ENCODE assay signal across 8 cellular contexts in genomic region chr1:151458936-151459330, GRCh38. TPM values are rescaled to one million over a fixed set of nuclear protein-coding genes. Genes with fewer than 3 reads are reported as not detected.
A peak's percentile ranks its signal among the peaks of the same experiment; 100 is the strongest.
DNase-seq lines count a peak whose midpoint lies in the region; ATAC-seq, FAIRE-seq and TF ChIP-seq lines count a peak whose summit lies in the region.

No MANE protein-coding gene starts in this region.

- peak overlapping the region; percentile 41 to 94 (median 48) for H3K4me3 ChIP-seq in endothelial cell of umbilical vein (replicated peaks in 1 of 3; ENCODE audit: insufficient read depth in 1 of 3, low read depth in 1 of 3, low read length in 3 of 3)
- H3K4me3 ChIP-seq in mucosa of descending colon, result peak overlapping the region; percentile 61

- peak; percentile 41 for TF ChIP-seq POLR2A in endothelial cell of umbilical vein (IDR thresholded peaks at IDR 0.05; ENCODE audit: low read depth, low read length)

- no peaks in the 10 kb centered on the region for H3K36me3 ChIP-seq in endothelial cell of umbilical vein (ENCODE audit: control insufficient read depth in 2 of 2, extremely low read depth in 1 of 2, insufficient read depth in 2 of 2, low read length in 2 of 2)
- no peaks in the 10 kb centered on the region for H3K36me3 ChIP-seq in mucosa of descending colon (ENCODE audit: low read depth)

- H3K4me2 ChIP-seq in endothelial cell of umbilical vein (ENCODE audit: insufficient read depth, low read length), result no peak overlapping the region

- peak overlapping the region; percentile 73 for H3K9ac ChIP-seq in endothelial cell of umbilical vein (replicated peaks; ENCODE audit: extremely low read depth, insufficient read depth, low read length)

- ATAC-seq in HG02970 (IDR thresholded peaks at IDR 0.05; ENCODE audit: low FRiP score, unreplicated experiment) (peak; percentile 31), mucosa of descending colon (peak; percentile 70)
- ATAC-seq in stimulated activated naive CD8-positive, alpha-beta T cell treated with anti-CD3 and anti-CD28 coated beads, Interleukin-15, Interleukin-2, amounts not matched to agents 100 U/mL and 50 U/mL, for 24 hours, result peak; percentile 65

- no peak overlapping the region for H2AFZ ChIP-seq in endothelial cell of umbilical vein (ENCODE audit: low read depth, low read length)

- TF ChIP-seq CTCF in endothelial cell of umbilical vein (IDR thresholded peaks at IDR 0.05; ENCODE audit: extremely low read depth in 1 of 2, insufficient read depth in 1 of 2, low read depth in 1 of 2, low read length in 2 of 2) (no peak), mucosa of descending colon (IDR thresholded peaks at IDR 0.05) (no peak)

- peak; percentile 72 to 83 (median 82) for DNase-seq in NCI-H1417 (lab: John Stamatoyannopoulos, UW)
- DNase-seq in NCI-H1417 treated with DMSO at 0.1 percent for 48 hours (lab: John Stamatoyannopoulos, UW), result no peak
- DNase-seq in NCI-H526 (lab: John Stamatoyannopoulos, UW), result peak; percentile 60 to 95
- DNase-seq in activated CD8-positive, alpha-beta memory T cell treated with anti-CD3 and anti-CD28 coated beads, Interleukin-2, amount 50 U/mL, for 4 hours, result peak; percentile 58
- peak; percentile 35 for DNase-seq in endothelial cell of umbilical vein (ENCODE audit: low read depth, low spot score)
- DNase-seq in mucosa of descending colon, result peak; percentile 66 to 82 (median 77)
- peak; percentile 63 for DNase-seq in stimulated activated naive CD8-positive, alpha-beta T cell treated with anti-CD3 and anti-CD28 coated beads, Interleukin-15, Interleukin-2, amounts not matched to agents 100 U/mL and 50 U/mL, for 24 hours

- H3K27ac ChIP-seq in endothelial cell of umbilical vein (ENCODE audit: insufficient read depth, low read depth, low read length), result peak overlapping the region; percentile 57

- H3K4me1 ChIP-seq in endothelial cell of umbilical vein (ENCODE audit: control insufficient read depth, extremely low read depth, insufficient read depth, low read length) (peaks cover 9% of the 10 kb centered on the region), mucosa of descending colon (ENCODE audit: low read depth) (peaks cover 6% of the 10 kb centered on the region)

- peaks cover 4 to 10% of the 10 kb centered on the region in 2 experiments for H3K27me3 ChIP-seq in endothelial cell of umbilical vein (ENCODE audit: control insufficient read depth in 2 of 2, insufficient read depth in 2 of 2, low read length in 2 of 2)

- CTCF ChIA-PET in endothelial cell of umbilical vein (lab: Charles Lee), result interaction anchor here (0.6 kb wide), 1 partner anchor 14 kb away, joined by 4 read pairs; no protein-coding TSS in a partner anchor

- no peaks in the 10 kb centered on the region for H3K9me1 ChIP-seq in endothelial cell of umbilical vein (replicated peaks; ENCODE audit: control insufficient read depth, extremely low read depth, insufficient read depth, low read length)

- no peaks in the 10 kb centered on the region for H3K9me3 ChIP-seq in endothelial cell of umbilical vein (replicated peaks; ENCODE audit: control insufficient read depth, insufficient read depth, low read length)
- no peaks in the 10 kb centered on the region for H3K9me3 ChIP-seq in mucosa of descending colon

- no peak for FAIRE-seq in endothelial cell of umbilical vein (lab: Jason Lieb, UNC)

- dilution Hi-C loops in endothelial cell of umbilical vein (cut with MboI; ENCODE audit: extremely low pct_ligation_motif_present, low sequenced_read_pairs), result no loop called here

- no peaks in the 10 kb centered on the region for H4K20me1 ChIP-seq in endothelial cell of umbilical vein (replicated peaks; ENCODE audit: control insufficient read depth, extremely low read depth, insufficient read depth, low read length)

- POLR2A ChIA-PET in endothelial cell of umbilical vein (lab: Charles Lee), result interaction anchor here (0.7 to 1.6 kb wide), 6 partner anchors 14 to 89 kb away, joined by 3 to 8 read pairs (median 4); partner anchors contain the start of gene CGN

- H3K79me2 ChIP-seq in endothelial cell of umbilical vein (ENCODE audit: control insufficient read depth, insufficient read depth, low read length), result peaks cover 42% of the 10 kb centered on the region

- BruUV-seq in endothelial cell of umbilical vein (replicated peaks; lab: Mats Ljungman, UMichigan), result no TSS peak

- intact Hi-C loops in endothelial cell of umbilical vein (cut with micrococcal nuclease) (loop anchor here (1.0 to 5.0 kb wide), 4 partner anchors 14 to 153 kb away; partner anchors contain the start of genes CGN, SNX27 and TUFT1), mucosa of descending colon (cut with DNase I, micrococcal nuclease) (no loop called here)

TF ChIP-seq in endothelial cell of umbilical vein, 7 proteins besides CTCF, POLR2A, EP300 and RAD21:
- TF ChIP-seq JUN (IDR thresholded peaks at IDR 0.05; ENCODE audit: borderline replicate concordance, insufficient read depth, insufficient read length, low read depth), result no peak
- no peak for TF ChIP-seq MYC (IDR thresholded peaks at IDR 0.05; ENCODE audit: low read depth, low read length)
- no peak for TF ChIP-seq EZH2 (IDR thresholded peaks at IDR 0.05; ENCODE audit: borderline replicate concordance, low read depth, low read length, severe bottlenecking)
- TF ChIP-seq FOS (IDR thresholded peaks at IDR 0.05; ENCODE audit: borderline replicate concordance, insufficient read depth, low read length), result no peak
- TF ChIP-seq GATA2 (IDR thresholded peaks at IDR 0.05; ENCODE audit: insufficient read depth, insufficient read length, low read depth, low read length), result no peak
- TF ChIP-seq POLR2AphosphoS5 (IDR thresholded peaks at IDR 0.05; ENCODE audit: insufficient read depth, low read depth, low read length), result no peak
- no peak for TF ChIP-seq MAX (IDR thresholded peaks at IDR 0.05; ENCODE audit: insufficient read depth, insufficient read length)

RNA-seq across cellular contexts. Expression of gene POGZ, which starts 0.4 kb away (rescaled TPM):
- 91.2 and 96.7 TPM in 2 replicates for total RNA-seq in endothelial cell of umbilical vein
- 49.2 and 50.7 TPM in 2 replicates for polyA plus RNA-seq in endothelial cell of umbilical vein
- polyA plus RNA-seq in endothelial cell of umbilical vein (2011; cell fraction: cytosol; rRNA removed), result 28.7 and 29.6 TPM in 2 replicates
- 183 and 193 TPM in 2 replicates for polyA plus RNA-seq in endothelial cell of umbilical vein (2011; cell fraction: nucleus; rRNA removed)
- polyA plus RNA-seq in endothelial cell of umbilical vein (2012), result 28.9 and 34.0 TPM in 2 replicates
- polyA minus RNA-seq in endothelial cell of umbilical vein, result 183 and 203 TPM in 2 replicates
- 43.1 TPM for polyA minus RNA-seq in endothelial cell of umbilical vein (2011; cell fraction: cytosol; rRNA and poly(A)+ RNA removed)
- polyA minus RNA-seq in endothelial cell of umbilical vein (2011; cell fraction: nucleus; rRNA and poly(A)+ RNA removed), result 138 and 188 TPM in 2 replicates
- total RNA-seq in mucosa of descending colon, result 100 to 1,000 TPM in 1 of 3 donors, 10 to 100 TPM in 2; 60.4 to 106 (median 77.7) TPM

RNA-seq across cellular contexts. Expression of gene CGN, which starts 52.3 kb away (rescaled TPM):
- total RNA-seq in endothelial cell of umbilical vein (0.73 and 1.2 TPM in 2 replicates), mucosa of descending colon (100 to 1,000 TPM; 125 to 247 (median 187) TPM)
- polyA plus RNA-seq in endothelial cell of umbilical vein, result 0.32 and 0.37 TPM in 2 replicates
- polyA plus RNA-seq in endothelial cell of umbilical vein (2011; cell fraction: cytosol; rRNA removed), result 0.18 and 0.22 TPM in 2 replicates
- polyA plus RNA-seq in endothelial cell of umbilical vein (2011; cell fraction: nucleus; rRNA removed), result 1.8 and 2.8 TPM in 2 replicates
- 0.07 and 0.70 TPM in 2 replicates for polyA plus RNA-seq in endothelial cell of umbilical vein (2012)
- 0.61 and 2.7 TPM in 2 replicates for polyA minus RNA-seq in endothelial cell of umbilical vein
- polyA minus RNA-seq in endothelial cell of umbilical vein (2011; cell fraction: cytosol; rRNA and poly(A)+ RNA removed), result 0.41 TPM
- polyA minus RNA-seq in endothelial cell of umbilical vein (2011; cell fraction: nucleus; rRNA and poly(A)+ RNA removed), result 0.38 and 0.96 TPM in 2 replicates

RNA-seq across cellular contexts. Expression of gene PSMB4, which starts 59.6 kb away (rescaled TPM):
- total RNA-seq in endothelial cell of umbilical vein, result 322 and 335 TPM in 2 replicates
- 835 and 874 TPM in 2 replicates for polyA plus RNA-seq in endothelial cell of umbilical vein
- 578 and 639 TPM in 2 replicates for polyA plus RNA-seq in endothelial cell of umbilical vein (2011; cell fraction: cytosol; rRNA removed)
- 591 and 673 TPM in 2 replicates for polyA plus RNA-seq in endothelial cell of umbilical vein (2011; cell fraction: nucleus; rRNA removed)
- polyA plus RNA-seq in endothelial cell of umbilical vein (2012), result 341 and 438 TPM in 2 replicates
- polyA minus RNA-seq in endothelial cell of umbilical vein, result 333 and 375 TPM in 2 replicates
- 259 TPM for polyA minus RNA-seq in endothelial cell of umbilical vein (2011; cell fraction: cytosol; rRNA and poly(A)+ RNA removed)
- polyA minus RNA-seq in endothelial cell of umbilical vein (2011; cell fraction: nucleus; rRNA and poly(A)+ RNA removed), result 64.9 and 91.2 TPM in 2 replicates
- total RNA-seq in mucosa of descending colon, result 100 to 1,000 TPM; 154 to 213 (median 193) TPM

Comparison
In these comparisons a context has a peak if more than half of its experiments do, and no peak if none do; other contexts are left out.
1. RNA of gene CGN, which starts 52.3 kb away (total RNA-seq): 125 to 247 TPM in mucosa of descending colon; 0.73 to 1.2 TPM in endothelial cell of umbilical vein; every median in the first group is over 10 times any median in the second.
2. Peak in every context shown above with its lines, with median percentiles within 50 percentile points of each other: ATAC-seq.